In the genomic region with DNA sequence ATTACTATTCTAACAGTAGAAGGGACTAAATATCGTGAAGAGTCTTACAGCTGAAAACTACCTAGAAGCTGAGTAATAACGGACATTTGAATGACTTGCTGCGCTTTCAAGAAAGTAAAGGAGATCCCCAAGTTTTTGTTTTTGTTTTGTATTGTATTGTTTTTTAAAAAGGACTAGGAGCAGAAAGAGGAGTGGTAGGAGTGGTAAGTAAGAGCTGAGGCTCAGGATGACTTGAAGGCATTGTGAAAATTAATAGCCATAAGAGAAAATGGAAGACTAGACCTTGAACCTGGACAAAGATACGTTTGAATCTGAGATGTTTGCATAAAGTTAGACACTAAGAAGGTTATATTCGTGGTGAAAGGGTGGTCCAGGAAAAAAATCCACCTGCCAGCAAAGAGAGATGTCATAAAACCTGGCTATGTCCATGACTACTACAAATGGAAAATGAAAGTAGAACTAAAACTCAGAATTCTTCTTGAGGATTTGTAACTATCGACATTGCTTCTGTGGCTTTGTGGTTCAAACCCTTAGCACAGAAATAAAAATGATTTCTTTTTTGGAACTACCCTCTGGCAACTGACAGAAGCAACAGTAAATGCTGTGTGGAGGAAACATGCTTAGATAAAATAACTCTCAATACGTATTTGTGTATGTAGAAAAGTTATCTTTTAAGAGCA, we compare ENCODE assay signal across 9 cellular contexts.
DNase-seq lines count a peak whose midpoint lies in the region; ATAC-seq lines count a peak whose summit lies in the region.
"Had no signal": no experiment of that assay in that cellular context is flagged by ENCODE, and none has a peak within 500 bp of the region (broad histone marks: within the 10 kb centered on the region; RNA-seq: fewer than 3 reads in every experiment).

No MANE protein-coding gene starts in this region.

- H3K36me3 Mint-ChIP-seq in activated CD8-positive, alpha-beta memory T cell treated with anti-CD3 and anti-CD28 coated beads, Interleukin-2, amount 10 ng/mL, durations not matched to agents 7 days and 5 days: no peaks in the 10 kb centered on the region
- no peaks in the 10 kb centered on the region for H3K36me3 Mint-ChIP-seq in activated T-helper 17 cell treated with anti-CD3 and anti-CD28 coated beads, Interleukin-2, amount 50 U/mL, for 72 hours (ENCODE audit: low read depth)
- no peaks in the 10 kb centered on the region for H3K36me3 Mint-ChIP-seq in stimulated activated naive B cell treated with anti-CD40 and anti-IgM and Interleukin-4, amounts not matched to agents 10 μg/mL and 1 μg/mL and 100 μg/mL, for 72 hours

- H3K27me3 Mint-ChIP-seq in activated CD8-positive, alpha-beta memory T cell treated with anti-CD3 and anti-CD28 coated beads, Interleukin-2, amount 10 ng/mL, durations not matched to agents 7 days and 5 days: no peaks in the 10 kb centered on the region
- H3K27me3 Mint-ChIP-seq in activated T-helper 17 cell treated with anti-CD3 and anti-CD28 coated beads, Interleukin-2, amount 50 U/mL, for 72 hours: no peaks in the 10 kb centered on the region
- H3K27me3 Mint-ChIP-seq in stimulated activated naive B cell treated with anti-CD40 and anti-IgM and Interleukin-4, amounts not matched to agents 10 μg/mL and 1 μg/mL and 100 μg/mL, for 72 hours: no peaks in the 10 kb centered on the region
- H3K27me3 Mint-ChIP-seq: activated CD4-positive, alpha-beta memory T cell treated with anti-CD3 and anti-CD28 coated beads, Interleukin-2, amount 10 ng/mL, durations not matched to agents 7 days and 5 days had no signal

- peaks cover 2% of the 10 kb centered on the region for H3K4me1 Mint-ChIP-seq in activated CD8-positive, alpha-beta memory T cell treated with anti-CD3 and anti-CD28 coated beads, Interleukin-2, amount 10 ng/mL, durations not matched to agents 7 days and 5 days
- peaks cover 5% of the 10 kb centered on the region for H3K4me1 Mint-ChIP-seq in activated T-helper 17 cell treated with anti-CD3 and anti-CD28 coated beads, Interleukin-2, amount 50 U/mL, for 72 hours
- H3K4me1 Mint-ChIP-seq in stimulated activated naive B cell treated with anti-CD40 and anti-IgM and Interleukin-4, amounts not matched to agents 10 μg/mL and 1 μg/mL and 100 μg/mL, for 72 hours: peaks cover 3 to 13% of the 10 kb centered on the region in 2 donors

- DNase-seq in activated CD8-positive, alpha-beta memory T cell treated with anti-CD3 and anti-CD28 coated beads, Interleukin-2, amount 10 ng/mL, durations not matched to agents 7 days and 5 days: no peak
- no peak for DNase-seq in activated CD8-positive, alpha-beta memory T cell treated with anti-CD3 and anti-CD28 coated beads, Interleukin-2, amount 50 U/mL, for 4 hours
- DNase-seq in stimulated activated naive B cell treated with anti-CD40 and anti-IgM and Interleukin-4, amounts not matched to agents 10 μg/mL and 1 μg/mL and 100 μg/mL, for 72 hours: no peak
- DNase-seq in hypothalamus (lab: John Stamatoyannopoulos, UW) (no peak), NCI-H1105 treated with DMSO at 0.1 percent for 48 hours (lab: John Stamatoyannopoulos, UW) (no peak)
- DNase-seq: activated CD4-positive, alpha-beta memory T cell treated with anti-CD3 and anti-CD28 coated beads, Interleukin-2, amount 10 ng/mL, durations not matched to agents 7 days and 5 days had no signal

- H3K27ac Mint-ChIP-seq in activated CD8-positive, alpha-beta memory T cell treated with anti-CD3 and anti-CD28 coated beads, Interleukin-2, amount 10 ng/mL, durations not matched to agents 7 days and 5 days: no peak overlapping the region
- peak overlapping the region; percentile 36 for H3K27ac Mint-ChIP-seq in activated T-helper 17 cell treated with anti-CD3 and anti-CD28 coated beads, Interleukin-2, amount 50 U/mL, for 72 hours
- H3K27ac Mint-ChIP-seq in stimulated activated naive B cell treated with anti-CD40 and anti-IgM and Interleukin-4, amounts not matched to agents 10 μg/mL and 1 μg/mL and 100 μg/mL, for 72 hours: no peak overlapping the region
- H3K27ac Mint-ChIP-seq: activated CD4-positive, alpha-beta memory T cell treated with anti-CD3 and anti-CD28 coated beads, Interleukin-2, amount 10 ng/mL, durations not matched to agents 7 days and 5 days had no signal

- H3K9me3 Mint-ChIP-seq in activated CD8-positive, alpha-beta memory T cell treated with anti-CD3 and anti-CD28 coated beads, Interleukin-2, amount 10 ng/mL, durations not matched to agents 7 days and 5 days (ENCODE audit: low read depth): peaks cover 7% of the 10 kb centered on the region
- H3K9me3 Mint-ChIP-seq in activated T-helper 17 cell treated with anti-CD3 and anti-CD28 coated beads, Interleukin-2, amount 50 U/mL, for 72 hours: peaks cover 14% of the 10 kb centered on the region
- H3K9me3 Mint-ChIP-seq in stimulated activated naive B cell treated with anti-CD40 and anti-IgM and Interleukin-4, amounts not matched to agents 10 μg/mL and 1 μg/mL and 100 μg/mL, for 72 hours: no peaks in the 10 kb centered on the region

- peak overlapping the region; percentile 10 for H3K4me3 Mint-ChIP-seq in activated CD8-positive, alpha-beta memory T cell treated with anti-CD3 and anti-CD28 coated beads, Interleukin-2, amount 10 ng/mL, durations not matched to agents 7 days and 5 days
- H3K4me3 Mint-ChIP-seq in activated T-helper 17 cell treated with anti-CD3 and anti-CD28 coated beads, Interleukin-2, amount 50 U/mL, for 72 hours: peak overlapping the region; percentile 20
- H3K4me3 Mint-ChIP-seq in stimulated activated naive B cell treated with anti-CD40 and anti-IgM and Interleukin-4, amounts not matched to agents 10 μg/mL and 1 μg/mL and 100 μg/mL, for 72 hours: peak overlapping the region; percentile 33 to 68
- H3K4me3 Mint-ChIP-seq: activated CD4-positive, alpha-beta memory T cell treated with anti-CD3 and anti-CD28 coated beads, Interleukin-2, amount 10 ng/mL, durations not matched to agents 7 days and 5 days had no signal

- CTCF ChIA-PET in activated CD8-positive, alpha-beta memory T cell treated with anti-CD3 and anti-CD28 coated beads, Interleukin-2, amount 10 ng/mL, durations not matched to agents 7 days and 5 days (lab: Charles Lee): no interaction called here

- ATAC-seq in activated CD8-positive, alpha-beta memory T cell treated with anti-CD3 and anti-CD28 coated beads, Interleukin-2, amount 10 ng/mL, durations not matched to agents 7 days and 5 days: no peak
- ATAC-seq in HG02981 (IDR thresholded peaks at IDR 0.05; ENCODE audit: unreplicated experiment) (peak; percentile 74), HG03025 (IDR thresholded peaks at IDR 0.05; ENCODE audit: low FRiP score, unreplicated experiment) (no peak)
- no peak for ATAC-seq in activated T-helper 17 cell treated with anti-CD3 and anti-CD28 coated beads, Interleukin-2, amount 50 U/mL, for 72 hours (replicated peaks)
- ATAC-seq in stimulated activated naive B cell treated with anti-CD40 and anti-IgM and Interleukin-4, amounts not matched to agents 10 μg/mL and 1 μg/mL and 100 μg/mL, for 72 hours (replicated peaks): peak in 1 of 2 donors; percentile 52
